Comparison of ENCODE assay signal across 8 cellular contexts in genomic region chr10:6269953-6270867, GRCh38.
DNase-seq lines count a peak whose midpoint lies in the region; ATAC-seq and TF ChIP-seq lines count a peak whose summit lies in the region.

No MANE protein-coding gene starts in this region.

- peaks cover 54% of the 10 kb centered on the region for H3K4me1 Mint-ChIP-seq in activated T-cell treated with anti-CD3 and anti-CD28 coated beads, Interleukin-2, amount 50 U/mL, for 4 hours (ENCODE audit: low read depth)

- H4K20me1 ChIP-seq in SK-N-SH (ENCODE audit: insufficient read depth): no peaks in the 10 kb centered on the region

- 87 to 88% methylated on average over 20 of the region's 20 CpGs for WGBS in heart right ventricle, 2 donors
- WGBS in SK-N-SH (ENCODE audit: low lambda C conversion rate): 86% methylated on average over 20 of the region's 20 CpGs

- ATAC-seq in heart right ventricle (no peak), omental fat pad (ENCODE audit: low FRiP score) (no peak)
- ATAC-seq in activated T-cell treated with anti-CD3 and anti-CD28 coated beads, Interleukin-2, amount 50 U/mL, for 4 hours: peak; percentile 76 to 80

- H3K9me3 Mint-ChIP-seq in activated T-cell treated with anti-CD3 and anti-CD28 coated beads, Interleukin-2, amount 50 U/mL, for 4 hours: no peaks in the 10 kb centered on the region

- no peaks in the 10 kb centered on the region for H3K36me3 ChIP-seq in cardiac muscle cell
- no peaks in the 10 kb centered on the region for H3K36me3 ChIP-seq in heart right ventricle
- no peaks in the 10 kb centered on the region for H3K36me3 ChIP-seq in neutrophil
- no peaks in the 10 kb centered on the region for H3K36me3 ChIP-seq in SK-N-SH (replicated peaks in 1 of 2; ENCODE audit: control insufficient read depth in 1 of 2, insufficient read depth in 2 of 2, low read length in 1 of 2)

- DNase-seq in cardiac muscle cell (ENCODE audit: low read depth in 1 of 2, low spot score in 1 of 2): no peak
- DNase-seq in heart right ventricle: no peak
- DNase-seq in Jurkat, Clone E6-1 (ENCODE audit: low read depth, low spot score): peak; percentile 39
- peak; percentile 59 for DNase-seq in activated T-cell treated with anti-CD3 and anti-CD28 coated beads, Interleukin-2, amount 50 U/mL, for 4 hours
- no peak for DNase-seq in NCI-H524 treated with DMSO at 0.1 percent for 48 hours (lab: John Stamatoyannopoulos, UW)
- no peak for DNase-seq in SK-N-SH
- no peak for DNase-seq in omental fat pad (ENCODE audit: low spot score)

- no peak overlapping the region for H3K4me2 ChIP-seq in SK-N-SH

- POLR2A ChIA-PET in SK-N-SH (lab: Yijun Ruan, JAX): no interaction called here

- H3K4me3 ChIP-seq in cardiac muscle cell: no peak overlapping the region
- no peak overlapping the region for H3K4me3 ChIP-seq in heart right ventricle
- no peak overlapping the region for H3K4me3 ChIP-seq in Jurkat, Clone E6-1 (ENCODE audit: low read length)
- H3K4me3 ChIP-seq in neutrophil (ENCODE audit: low read depth in 1 of 2, low read length in 1 of 2): no peak overlapping the region
- no peak overlapping the region for H3K4me3 ChIP-seq in SK-N-SH (ENCODE audit: low read depth in 2 of 2, low read length in 1 of 2)

- TF ChIP-seq RAD21 in SK-N-SH (IDR thresholded peaks at IDR 0.05; ENCODE audit: low read length): no peak

- peaks cover 23% of the 10 kb centered on the region for H3K4me1 ChIP-seq in cardiac muscle cell (ENCODE audit: low read depth)
- peaks cover 0 to 63% (median 0%) of the 10 kb centered on the region in 9 donors for H3K4me1 ChIP-seq in heart right ventricle
- peaks cover 73 to 86% of the 10 kb centered on the region in 2 experiments for H3K4me1 ChIP-seq in neutrophil (ENCODE audit: control insufficient read depth in 1 of 2, insufficient read depth in 1 of 2, low read depth in 1 of 2, low read length in 1 of 2)
- H3K4me1 ChIP-seq in SK-N-SH (ENCODE audit: control insufficient read depth in 1 of 2, insufficient read depth in 2 of 2, low read depth in 1 of 2, low read length in 1 of 2): 0 out of 4 replicates have a peak, but pooled peaks cover 0 to 5% of the 10 kb centered on the region in 2 experiments

- H3K9me2 ChIP-seq in SK-N-SH: no peaks in the 10 kb centered on the region

- H2AFZ ChIP-seq in SK-N-SH (ENCODE audit: low read depth): no peak overlapping the region

- H3K9ac ChIP-seq in SK-N-SH: no peak overlapping the region

- intact Hi-C loops in heart right ventricle (cut with DNase I): loop anchor here in 1 of 10 donors (10.0 kb wide), 1 partner anchor 135 kb away; no protein-coding TSS in a partner anchor

- no peak for TF ChIP-seq EP300 in SK-N-SH (IDR thresholded peaks at IDR 0.05; ENCODE audit: borderline replicate concordance in 1 of 2, low read depth in 1 of 2, low read length in 1 of 2)

- no peaks in the 10 kb centered on the region for H3K27me3 Mint-ChIP-seq in activated T-cell treated with anti-CD3 and anti-CD28 coated beads, Interleukin-2, amount 50 U/mL, for 4 hours (ENCODE audit: low read depth)

- TF ChIP-seq CTCF in cardiac muscle cell (IDR thresholded peaks at IDR 0.05; ENCODE audit: low read depth, low read length) (no peak), heart right ventricle (IDR thresholded peaks at IDR 0.05) (no peak), neutrophil (IDR thresholded peaks at IDR 0.05) (no peak), SK-N-SH (IDR thresholded peaks at IDR 0.05) (no peak), omental fat pad (IDR thresholded peaks at IDR 0.05) (no peak)

- peak overlapping the region; percentile 66 for H3K27ac ChIP-seq in cardiac muscle cell
- peak overlapping the region in 1 of 10 donors; percentile 84 for H3K27ac ChIP-seq in heart right ventricle
- peak overlapping the region; percentile 92 for H3K27ac ChIP-seq in neutrophil
- H3K27ac ChIP-seq in SK-N-SH (ENCODE audit: low read depth in 2 of 2, low read length in 1 of 2): no peak overlapping the region

- peaks cover 6% of the 10 kb centered on the region for H3F3A ChIP-seq in SK-N-SH (replicated peaks; ENCODE audit: insufficient read depth)

- H3K79me2 ChIP-seq in SK-N-SH (ENCODE audit: insufficient read depth): no peaks in the 10 kb centered on the region

- no peaks in the 10 kb centered on the region for H3K9me3 ChIP-seq in cardiac muscle cell (ENCODE audit: low read depth)
- H3K9me3 ChIP-seq in heart right ventricle: no peaks in the 10 kb centered on the region
- no peaks in the 10 kb centered on the region for H3K9me3 ChIP-seq in neutrophil
- no peaks in the 10 kb centered on the region for H3K9me3 ChIP-seq in SK-N-SH

- CTCF ChIA-PET in SK-N-SH (lab: Yijun Ruan, JAX): no interaction called here

- peak overlapping the region; percentile 54 for H3K4me3 Mint-ChIP-seq in activated T-cell treated with anti-CD3 and anti-CD28 coated beads, Interleukin-2, amount 50 U/mL, for 4 hours

- no peaks in the 10 kb centered on the region for H3K27me3 ChIP-seq in cardiac muscle cell
- no peaks in the 10 kb centered on the region for H3K27me3 ChIP-seq in heart right ventricle
- no peaks in the 10 kb centered on the region for H3K27me3 ChIP-seq in neutrophil
- H3K27me3 ChIP-seq in SK-N-SH (ENCODE audit: insufficient read depth): no peaks in the 10 kb centered on the region

- H3K36me3 Mint-ChIP-seq in activated T-cell treated with anti-CD3 and anti-CD28 coated beads, Interleukin-2, amount 50 U/mL, for 4 hours (ENCODE audit: insufficient read depth): no peaks in the 10 kb centered on the region

TF ChIP-seq in SK-N-SH, 30 proteins besides CTCF, POLR2A, EP300 and RAD21:
- TF ChIP-seq, protein P1, sequence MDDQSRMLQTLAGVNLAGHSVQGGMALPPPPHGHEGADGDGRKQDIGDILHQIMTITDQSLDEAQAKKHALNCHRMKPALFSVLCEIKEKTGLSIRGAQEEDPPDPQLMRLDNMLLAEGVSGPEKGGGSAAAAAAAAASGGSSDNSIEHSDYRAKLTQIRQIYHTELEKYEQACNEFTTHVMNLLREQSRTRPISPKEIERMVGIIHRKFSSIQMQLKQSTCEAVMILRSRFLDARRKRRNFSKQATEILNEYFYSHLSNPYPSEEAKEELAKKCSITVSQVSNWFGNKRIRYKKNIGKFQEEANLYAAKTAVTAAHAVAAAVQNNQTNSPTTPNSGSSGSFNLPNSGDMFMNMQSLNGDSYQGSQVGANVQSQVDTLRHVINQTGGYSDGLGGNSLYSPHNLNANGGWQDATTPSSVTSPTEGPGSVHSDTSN (IDR thresholded peaks at IDR 0.05): no peak
- TF ChIP-seq SMC3 (IDR thresholded peaks at IDR 0.05; ENCODE audit: low read depth, low read length): no peak
- TF ChIP-seq RFX5 (IDR thresholded peaks at IDR 0.05; ENCODE audit: low read length): no peak
- TF ChIP-seq NRF1 (IDR thresholded peaks at IDR 0.05; ENCODE audit: low read depth, low read length): no peak
- TF ChIP-seq YY1 (IDR thresholded peaks at IDR 0.05; ENCODE audit: low read depth): no peak
- TF ChIP-seq GABPA (IDR thresholded peaks at IDR 0.05; ENCODE audit: low read depth): no peak
- TF ChIP-seq SIN3A (IDR thresholded peaks at IDR 0.05; ENCODE audit: borderline replicate concordance, low read depth, low read length): no peak
- TF ChIP-seq FOXM1 (IDR thresholded peaks at IDR 0.05; ENCODE audit: low read depth): no peak
- TF ChIP-seq MEF2A (IDR thresholded peaks at IDR 0.05; ENCODE audit: borderline replicate concordance, low read depth): no peak
- TF ChIP-seq FOXJ3 (CRISPR knock-in tag; IDR thresholded peaks at IDR 0.05): no peak
- TF ChIP-seq RCOR1 (IDR thresholded peaks at IDR 0.05; ENCODE audit: low read length): no peak
- TF ChIP-seq, protein P2, sequence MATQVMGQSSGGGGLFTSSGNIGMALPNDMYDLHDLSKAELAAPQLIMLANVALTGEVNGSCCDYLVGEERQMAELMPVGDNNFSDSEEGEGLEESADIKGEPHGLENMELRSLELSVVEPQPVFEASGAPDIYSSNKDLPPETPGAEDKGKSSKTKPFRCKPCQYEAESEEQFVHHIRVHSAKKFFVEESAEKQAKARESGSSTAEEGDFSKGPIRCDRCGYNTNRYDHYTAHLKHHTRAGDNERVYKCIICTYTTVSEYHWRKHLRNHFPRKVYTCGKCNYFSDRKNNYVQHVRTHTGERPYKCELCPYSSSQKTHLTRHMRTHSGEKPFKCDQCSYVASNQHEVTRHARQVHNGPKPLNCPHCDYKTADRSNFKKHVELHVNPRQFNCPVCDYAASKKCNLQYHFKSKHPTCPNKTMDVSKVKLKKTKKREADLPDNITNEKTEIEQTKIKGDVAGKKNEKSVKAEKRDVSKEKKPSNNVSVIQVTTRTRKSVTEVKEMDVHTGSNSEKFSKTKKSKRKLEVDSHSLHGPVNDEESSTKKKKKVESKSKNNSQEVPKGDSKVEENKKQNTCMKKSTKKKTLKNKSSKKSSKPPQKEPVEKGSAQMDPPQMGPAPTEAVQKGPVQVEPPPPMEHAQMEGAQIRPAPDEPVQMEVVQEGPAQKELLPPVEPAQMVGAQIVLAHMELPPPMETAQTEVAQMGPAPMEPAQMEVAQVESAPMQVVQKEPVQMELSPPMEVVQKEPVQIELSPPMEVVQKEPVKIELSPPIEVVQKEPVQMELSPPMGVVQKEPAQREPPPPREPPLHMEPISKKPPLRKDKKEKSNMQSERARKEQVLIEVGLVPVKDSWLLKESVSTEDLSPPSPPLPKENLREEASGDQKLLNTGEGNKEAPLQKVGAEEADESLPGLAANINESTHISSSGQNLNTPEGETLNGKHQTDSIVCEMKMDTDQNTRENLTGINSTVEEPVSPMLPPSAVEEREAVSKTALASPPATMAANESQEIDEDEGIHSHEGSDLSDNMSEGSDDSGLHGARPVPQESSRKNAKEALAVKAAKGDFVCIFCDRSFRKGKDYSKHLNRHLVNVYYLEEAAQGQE (IDR thresholded peaks at IDR 0.05; ENCODE audit: low read depth, low read length): no peak

Comparison
In these comparisons a context has a peak if more than half of its experiments do, and no peak if none do; other contexts are left out.
1. DNase-seq: peak in Jurkat, Clone E6-1 (single experiment) and activated T-cell treated with anti-CD3 and anti-CD28 coated beads, Interleukin-2, amount 50 U/mL, for 4 hours (single experiment); none in cardiac muscle cell (0 of 2), heart right ventricle (0 of 2), NCI-H524 treated with DMSO at 0.1 percent for 48 hours (single experiment), SK-N-SH (single experiment) and omental fat pad (single experiment).
2. H3K27ac ChIP-seq: peak in cardiac muscle cell (single experiment) and neutrophil (single experiment); none in SK-N-SH (0 of 2).
3. ATAC-seq: peak in activated T-cell treated with anti-CD3 and anti-CD28 coated beads, Interleukin-2, amount 50 U/mL, for 4 hours (2 of 2); none in heart right ventricle (0 of 8) and omental fat pad (single experiment).